Comparison of ENCODE assay signal across 1 cellular context in the genomic region with DNA sequence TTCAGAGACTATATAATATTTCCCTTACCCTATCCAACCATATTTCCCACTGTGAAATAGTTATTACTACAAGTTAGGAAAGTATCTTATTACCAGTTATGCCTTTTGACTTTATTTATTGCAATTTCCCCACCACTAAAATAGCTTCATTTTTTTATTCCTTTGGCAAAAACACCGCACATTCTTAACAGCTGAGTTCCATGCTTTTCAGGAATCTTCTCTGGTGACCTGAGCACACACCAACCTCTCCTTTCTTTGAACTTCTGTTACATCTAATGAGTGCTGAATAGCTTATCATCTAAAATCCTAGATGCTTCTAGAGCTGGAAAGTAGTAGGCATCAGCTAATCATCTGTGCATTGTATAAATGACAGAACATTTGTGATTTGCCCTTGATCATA.
TF ChIP-seq lines count a peak whose summit lies in the region.

No MANE protein-coding gene starts in this region.

TF ChIP-seq in IMR-90, 13 proteins besides CTCF, POLR2A, EP300 and RAD21 (continued from another document):
- TF ChIP-seq, protein P1, sequence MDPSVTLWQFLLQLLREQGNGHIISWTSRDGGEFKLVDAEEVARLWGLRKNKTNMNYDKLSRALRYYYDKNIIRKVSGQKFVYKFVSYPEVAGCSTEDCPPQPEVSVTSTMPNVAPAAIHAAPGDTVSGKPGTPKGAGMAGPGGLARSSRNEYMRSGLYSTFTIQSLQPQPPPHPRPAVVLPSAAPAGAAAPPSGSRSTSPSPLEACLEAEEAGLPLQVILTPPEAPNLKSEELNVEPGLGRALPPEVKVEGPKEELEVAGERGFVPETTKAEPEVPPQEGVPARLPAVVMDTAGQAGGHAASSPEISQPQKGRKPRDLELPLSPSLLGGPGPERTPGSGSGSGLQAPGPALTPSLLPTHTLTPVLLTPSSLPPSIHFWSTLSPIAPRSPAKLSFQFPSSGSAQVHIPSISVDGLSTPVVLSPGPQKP (IDR thresholded peaks at IDR 0.05; ENCODE audit: borderline replicate concordance, low read depth, low read length), result no peak
- TF ChIP-seq MAZ (IDR thresholded peaks at IDR 0.05; ENCODE audit: borderline replicate concordance, low read depth, low read length) (no peak), MAFK (IDR thresholded peaks at IDR 0.05; ENCODE audit: low read depth, low read length) (no peak), BHLHE40 (IDR thresholded peaks at IDR 0.05; ENCODE audit: low read depth, low read length) (no peak), FOS (IDR thresholded peaks at IDR 0.05; ENCODE audit: low read depth, low read length) (no peak)
